8 cellular contexts compared by ENCODE assay signal in genomic region chr16:6076631-6077030, GRCh38.
"Had no signal": no experiment of that assay in that cellular context is flagged by ENCODE, and none has a peak within 500 bp of the region (broad histone marks: within the 10 kb centered on the region; RNA-seq: fewer than 3 reads in every experiment).

No MANE protein-coding gene starts in this region.

- DNase-seq: GM23248, GOT3, H7, H9, HCEC 1CT, HFFc6 had no signal

- H3K4me1 ChIP-seq: HAP-1 had no signal

- H3K4me3 Mint-ChIP-seq: GM23338, H9, HFFc6 had no signal

- H3K9me3 ChIP-seq: HAP-1 had no signal

- H3K4me3 ChIP-seq: GM23248, GM23338, HAP-1 had no signal

- H3K36me3 ChIP-seq: HAP-1 had no signal

- H3K27ac ChIP-seq: GM23248 had no signal

- H3K27ac Mint-ChIP-seq: GM23338, H9, HFFc6 had no signal
